ENCODE assay signal across 9 cellular contexts in genomic region chrX:53714580-53715335, GRCh38. TPM values are rescaled to one million over a fixed set of nuclear protein-coding genes. Genes with fewer than 3 reads are reported as not detected.
DNase-seq lines count a peak whose midpoint lies in the region; ATAC-seq and TF ChIP-seq lines count a peak whose summit lies in the region.
"Had no signal": no experiment of that assay in that cellular context is flagged by ENCODE, and none has a peak within 500 bp of the region (broad histone marks: within the 10 kb centered on the region; RNA-seq: fewer than 3 reads in every experiment).

No MANE protein-coding gene starts in this region.

- no peak overlapping the region for H3K9ac ChIP-seq in mammary epithelial cell (ENCODE audit: insufficient read depth, low read length)

- intact Hi-C loops in CD4-positive, alpha-beta memory T cell (cut with micrococcal nuclease), result loop anchor here (1.0 kb wide), 1 partner anchor 30 kb away; no protein-coding TSS in a partner anchor
- intact Hi-C loops in mammary epithelial cell (cut with micrococcal nuclease), result loop anchor here (1.0 to 2.0 kb wide), 2 partner anchors 12 to 28 kb away; partner anchors contain the start of gene HUWE1

- peaks cover 51% of the 10 kb centered on the region for H3K4me1 ChIP-seq in CD4-positive, alpha-beta memory T cell (ENCODE audit: insufficient read depth, low read length)
- peaks cover 40% of the 10 kb centered on the region for H3K4me1 ChIP-seq in mammary epithelial cell (ENCODE audit: insufficient read depth, low read length)

- H3K9me3 Mint-ChIP-seq in CD4-positive, alpha-beta memory T cell, result no peaks in the 10 kb centered on the region
- H3K9me3 Mint-ChIP-seq: neural crest cell had no signal

- H3K27ac Mint-ChIP-seq in CD4-positive, alpha-beta memory T cell, result peak overlapping the region; percentile 93 to 99 (median 95)

- no peaks in the 10 kb centered on the region for H4K20me1 ChIP-seq in mammary epithelial cell (ENCODE audit: insufficient read depth, low read length)

- H3K4me2 ChIP-seq in mammary epithelial cell (ENCODE audit: insufficient read depth, low read depth, low read length), result peak overlapping the region; percentile 61

- BruUV-seq in mammary epithelial cell (replicated peaks; lab: Mats Ljungman, UMichigan), result no TSS peak

- no peaks in the 10 kb centered on the region for H3K27me3 ChIP-seq in CD4-positive, alpha-beta memory T cell (ENCODE audit: insufficient read depth, low read length)
- H3K27me3 ChIP-seq in mammary epithelial cell (ENCODE audit: insufficient read depth, low read length), result no peaks in the 10 kb centered on the region

- H3K9me3 ChIP-seq in CD4-positive, alpha-beta memory T cell (ENCODE audit: control insufficient read depth in 1 of 2, low read length in 2 of 2), result no peaks in the 10 kb centered on the region
- H3K9me3 ChIP-seq in mammary epithelial cell (replicated peaks; ENCODE audit: insufficient read depth, low read length), result no peaks in the 10 kb centered on the region

- H3K4me1 Mint-ChIP-seq in CD4-positive, alpha-beta memory T cell, result peaks cover 35 to 57% (median 51%) of the 10 kb centered on the region in 4 donors
- H3K4me1 Mint-ChIP-seq: neural crest cell had no signal

- 14% methylated on average over 4 of the region's 4 CpGs for WGBS in mammary epithelial cell (ENCODE audit: low coverage, missing lambda C conversion rate)

- ATAC-seq in GM19395 (IDR thresholded peaks at IDR 0.05; ENCODE audit: unreplicated experiment) (peak; percentile 83), HG03439 (IDR thresholded peaks at IDR 0.05; ENCODE audit: unreplicated experiment) (peak; percentile 74)

- no peaks in the 10 kb centered on the region for H3K79me2 ChIP-seq in mammary epithelial cell (ENCODE audit: insufficient read depth, low read length)

- H3K4me3 ChIP-seq in CD4-positive, alpha-beta memory T cell (ENCODE audit: low read length in 2 of 2), result peak overlapping the region in 1 of 2 donors; percentile 38
- no peak overlapping the region for H3K4me3 ChIP-seq in mammary epithelial cell (replicated peaks in 1 of 3; ENCODE audit: insufficient read depth in 1 of 3, low read depth in 2 of 3, low read length in 3 of 3)

- peak overlapping the region; percentile 83 to 92 (median 86) for H3K4me3 Mint-ChIP-seq in CD4-positive, alpha-beta memory T cell
- H3K4me3 Mint-ChIP-seq: neural crest cell had no signal

- no peaks in the 10 kb centered on the region for H3K36me3 Mint-ChIP-seq in CD4-positive, alpha-beta memory T cell

- peak overlapping the region; percentile 81 for H3K27ac ChIP-seq in CD4-positive, alpha-beta memory T cell (ENCODE audit: low read depth, low read length)
- peak overlapping the region; percentile 22 for H3K27ac ChIP-seq in mammary epithelial cell (ENCODE audit: insufficient read depth, low read depth, low read length)

- H3K36me3 ChIP-seq in CD4-positive, alpha-beta memory T cell (ENCODE audit: insufficient read depth, low read length), result no peaks in the 10 kb centered on the region
- H3K36me3 ChIP-seq in mammary epithelial cell (ENCODE audit: insufficient read depth, low read length), result no peaks in the 10 kb centered on the region

- DNase-seq in CD4-positive, alpha-beta memory T cell, result peak; percentile 65 to 84 (median 70)
- DNase-seq in T-helper 9 cell (peak; percentile 23), mammary epithelial cell (peak; percentile 69), HuH-7 (ENCODE audit: low spot score) (no peak), HK-2 (ENCODE audit: unreplicated experiment) (no peak)
- peak; percentile 8 to 20 for DNase-seq in stimulated activated CD4-positive, alpha-beta T cell treated with anti-CD3 and anti-CD28 coated beads, Interleukin-15, amount 100 ng/mL, for 1 hour (ENCODE audit: low read depth in 1 of 2, low spot score in 1 of 2)

- dilution Hi-C loops in mammary epithelial cell (cut with HindIII; ENCODE audit: low sequenced_read_pairs), result no loop called here

- CTCF ChIA-PET in CD4-positive, alpha-beta memory T cell (lab: Charles Lee; ENCODE audit: partially characterized antibody), result interaction anchor here (1.0 to 3.7 kb wide), 3 partner anchors 19 to 36 kb away, joined by 3 to 29 read pairs (median 3); partner anchors contain the start of gene HUWE1
- CTCF ChIA-PET in mammary epithelial cell (lab: Charles Lee; ENCODE audit: low non-redundant PET), result no interaction called here

- POLR2A ChIA-PET in CD4-positive, alpha-beta memory T cell (lab: Charles Lee; ENCODE audit: partially characterized antibody), result interaction anchor here (0.9 to 5.2 kb wide), 3 partner anchors 9 to 117 kb away, joined by 3 to 106 read pairs (median 3); partner anchors contain the start of gene HUWE1

- peak overlapping the region; percentile 47 for H2AFZ ChIP-seq in mammary epithelial cell (ENCODE audit: low read depth, low read length)

- peak in 1 of 2 donors; percentile 12 for TF ChIP-seq CTCF in mammary epithelial cell (conservative IDR thresholded peaks at IDR 0.05 in 1 of 2, IDR thresholded peaks at IDR 0.05 in 1 of 2; ENCODE audit: extremely low read depth in 1 of 2, insufficient read depth in 1 of 2, low read depth in 1 of 2, low read length in 2 of 2)

- no peaks in the 10 kb centered on the region for H3K27me3 Mint-ChIP-seq in CD4-positive, alpha-beta memory T cell

- in situ Hi-C loops in mammary epithelial cell (cut with MboI; ENCODE audit: low sequenced_read_pairs in 2 of 2), result no loop called here

RNA-seq across cellular contexts. Expression of gene HUWE1, which starts 28.2 kb away (rescaled TPM):
- total RNA-seq in CD4-positive, alpha-beta memory T cell, result 100 to 1,000 TPM; 176 to 202 TPM
- 10 to 100 TPM in 1 of 2 donors, 1 to 10 TPM in 1; 3.3 to 19.0 TPM for polyA plus RNA-seq in CD4-positive, alpha-beta memory T cell
- total RNA-seq in mammary epithelial cell, result 100 to 1,000 TPM; 169 to 235 TPM
- polyA plus RNA-seq in mammary epithelial cell, result 76.2 TPM
- 612 TPM for polyA minus RNA-seq in mammary epithelial cell

Comparison
In these comparisons a context has a peak if more than half of its experiments do, and no peak if none do; other contexts are left out.
1. DNase-seq: peak in CD4-positive, alpha-beta memory T cell (5 of 5), T-helper 9 cell (single experiment), mammary epithelial cell (single experiment) and stimulated activated CD4-positive, alpha-beta T cell treated with anti-CD3 and anti-CD28 coated beads, Interleukin-15, amount 100 ng/mL, for 1 hour (2 of 2); none in HuH-7 (single experiment) and HK-2 (single experiment).